ENCODE assay signal across 9 cellular contexts in genomic region chr16:68086860-68087268, GRCh38. TPM values are rescaled to one million over a fixed set of nuclear protein-coding genes. Genes with fewer than 3 reads are reported as not detected.
DNase-seq lines count a peak whose midpoint lies in the region; ATAC-seq and TF ChIP-seq lines count a peak whose summit lies in the region.
"Had no signal": no experiment of that assay in that cellular context is flagged by ENCODE, and none has a peak within 500 bp of the region (broad histone marks: within the 10 kb centered on the region; RNA-seq: fewer than 3 reads in every experiment).

No MANE protein-coding gene starts in this region.

- peak overlapping the region; percentile 82 to 89 for H3K4me3 Mint-ChIP-seq in stimulated activated naive B cell treated with anti-CD40 and anti-IgM and Interleukin-4, amounts not matched to agents 10 μg/mL and 1 μg/mL and 100 μg/mL, for 72 hours

- peaks cover 16% of the 10 kb centered on the region for H3K4me1 ChIP-seq in foreskin keratinocyte

- no peak for ATAC-seq in foreskin keratinocyte
- ATAC-seq in stimulated activated naive B cell treated with anti-CD40 and anti-IgM and Interleukin-4, amounts not matched to agents 10 μg/mL and 1 μg/mL and 100 μg/mL, for 72 hours (replicated peaks): no peak

- peak overlapping the region; percentile 93 for H3K27ac Mint-ChIP-seq in stimulated activated naive B cell treated with anti-CD40 and anti-IgM and Interleukin-4, amounts not matched to agents 10 μg/mL and 1 μg/mL and 100 μg/mL, for 72 hours

- no peaks in the 10 kb centered on the region for H3K27me3 ChIP-seq in foreskin keratinocyte

- peak; percentile 54 for DNase-seq in NCI-H2107 treated with DMSO at 0.1 percent for 48 hours (lab: John Stamatoyannopoulos, UW; ENCODE audit: unreplicated experiment)
- no peak for DNase-seq in NCI-H2107 (lab: John Stamatoyannopoulos, UW)
- DNase-seq in SW480 (ENCODE audit: low spot score): peak; percentile 21
- DNase-seq in foreskin keratinocyte: no peak
- no peak for DNase-seq in stimulated activated naive B cell treated with anti-CD40 and anti-IgM and Interleukin-4, amounts not matched to agents 10 μg/mL and 1 μg/mL and 100 μg/mL, for 72 hours
- no peak for DNase-seq in SHP77 (lab: John Stamatoyannopoulos, UW)
- DNase-seq in germinal center (ENCODE audit: low spot score): no peak
- DNase-seq in C1 segment of cervical spinal cord (lab: John Stamatoyannopoulos, UW): no peak

- H3K27ac ChIP-seq in foreskin keratinocyte: peak overlapping the region; percentile 43
- H3K27ac ChIP-seq: C4-2B had no signal

- H3K36me3 Mint-ChIP-seq in stimulated activated naive B cell treated with anti-CD40 and anti-IgM and Interleukin-4, amounts not matched to agents 10 μg/mL and 1 μg/mL and 100 μg/mL, for 72 hours: peaks cover 0 to 3% of the 10 kb centered on the region in 2 donors

- H3K4me1 Mint-ChIP-seq in stimulated activated naive B cell treated with anti-CD40 and anti-IgM and Interleukin-4, amounts not matched to agents 10 μg/mL and 1 μg/mL and 100 μg/mL, for 72 hours: peaks cover 43 to 71% of the 10 kb centered on the region in 2 donors

- no peaks in the 10 kb centered on the region for H3K27me3 Mint-ChIP-seq in stimulated activated naive B cell treated with anti-CD40 and anti-IgM and Interleukin-4, amounts not matched to agents 10 μg/mL and 1 μg/mL and 100 μg/mL, for 72 hours

- TF ChIP-seq CTCF in foreskin keratinocyte (conservative IDR thresholded peaks at IDR 0.05): no peak

- no peaks in the 10 kb centered on the region for H3K9me3 Mint-ChIP-seq in stimulated activated naive B cell treated with anti-CD40 and anti-IgM and Interleukin-4, amounts not matched to agents 10 μg/mL and 1 μg/mL and 100 μg/mL, for 72 hours

RNA-seq across cellular contexts. Expression of gene NFATC3, which starts 1.7 kb away (rescaled TPM):
- total RNA-seq in foreskin keratinocyte: 17.3 and 17.6 TPM in 2 replicates
- 5.6 and 6.7 TPM in 2 replicates for polyA plus RNA-seq in foreskin keratinocyte

Comparison
In these comparisons a context has a peak if more than half of its experiments do, and no peak if none do; other contexts are left out.
1. DNase-seq: peak in NCI-H2107 treated with DMSO at 0.1 percent for 48 hours (single experiment) and SW480 (single experiment); none in NCI-H2107 (single experiment), foreskin keratinocyte (0 of 2), stimulated activated naive B cell treated with anti-CD40 and anti-IgM and Interleukin-4, amounts not matched to agents 10 μg/mL and 1 μg/mL and 100 μg/mL, for 72 hours (single experiment), SHP77 (0 of 2), germinal center (single experiment) and C1 segment of cervical spinal cord (0 of 14).